In genomic region chr11:130069684-130070108, GRCh38 we compare ENCODE assay signal across 1 cellular context.
A peak's percentile ranks its signal among the peaks of the same experiment; 100 is the strongest.
TF ChIP-seq lines count a peak whose summit lies in the region.

TSS of gene APLP2 (plus strand) at chr11:130069894. CDS start at chr11:130069978, 84 bp downstream.

TF ChIP-seq in HepG2, 621 proteins besides CTCF, POLR2A, EP300 and RAD21 (continued from another document):
- TF ChIP-seq ZBTB14 (CRISPR knock-in tag; IDR thresholded peaks at IDR 0.05) (no peak; the same call in 1 of the 2 replicates), IRF2 (CRISPR knock-in tag; IDR thresholded peaks at IDR 0.05) (peak; percentile 42; the same call in 1 of the 2 replicates), ETV5 (CRISPR knock-in tag; IDR thresholded peaks at IDR 0.05; ENCODE audit: borderline replicate concordance) (peak; percentile 54), MIER3 (CRISPR knock-in tag; IDR thresholded peaks at IDR 0.05; ENCODE audit: borderline replicate concordance) (no peak), ZMYM4 (CRISPR knock-in tag; IDR thresholded peaks at IDR 0.05) (peak; percentile 79)
